Comparison of ENCODE assay signal across 28 cellular contexts in the genomic region with DNA sequence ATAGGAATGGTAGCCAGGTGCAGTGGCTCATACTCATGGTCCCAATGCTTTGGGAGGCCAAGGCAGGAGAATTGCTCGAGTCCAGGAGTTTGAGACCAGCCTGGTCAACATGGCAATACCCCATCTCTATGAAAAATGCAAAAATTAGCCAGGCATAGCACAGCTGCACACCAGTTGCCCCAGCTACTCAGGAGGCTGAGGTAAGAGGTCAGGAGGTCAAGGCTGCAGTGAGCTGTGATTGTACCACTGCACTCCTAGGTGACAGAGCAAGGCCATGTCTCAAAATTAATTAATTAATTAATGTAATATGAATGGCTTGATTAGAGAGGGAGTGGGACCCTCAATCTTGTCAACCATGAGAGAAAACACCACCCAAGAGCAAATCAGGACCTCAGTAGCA.
"Had no signal": no experiment of that assay in that cellular context is flagged by ENCODE, and none has a peak within 500 bp of the region (broad histone marks: within the 10 kb centered on the region; RNA-seq: fewer than 3 reads in every experiment).

No MANE protein-coding gene starts in this region.

- H3K27ac ChIP-seq: adrenal gland, body of pancreas, epithelial cell of prostate, esophagus squamous epithelium, left lung, uterus had no signal

- FAIRE-seq: colon, endometrium had no signal

- H3K36me3 Mint-ChIP-seq: type B pancreatic cell had no signal

- H3K4me1 ChIP-seq: adrenal gland, body of pancreas, esophagus squamous epithelium, left lung, uterus had no signal

- H3K4me3 Mint-ChIP-seq: activated naive CD4-positive, alpha-beta T cell treated with anti-CD3 and anti-CD28 coated beads for 36 hours; activated naive CD8-positive, alpha-beta T cell treated with anti-CD3 and anti-CD28 coated beads for 36 hours; activated T-helper 1 cell treated with anti-CD3 and anti-CD28 coated beads, Interleukin-12 subunit alpha, Interleukin-12 subunit beta, Interleukin-2, Interleukin-4 antibody, amounts not matched to agents 30 ng/mL and 10 ng/mL and 1 ng/mL, durations not matched to agents 14 hours and 24 hours and 36 hours; natural killer cell treated with Interleukin-12 subunit alpha and Interleukin-12 subunit beta and Interleukin-15 and Interleukin-18, amount 100 ng/mL, for 72 hours; type B pancreatic cell had no signal

- H3K4me3 ChIP-seq: adrenal gland, body of pancreas, esophagus squamous epithelium, left lung, lung, uterus had no signal

- H3K4me1 Mint-ChIP-seq: activated naive CD8-positive, alpha-beta T cell treated with anti-CD3 and anti-CD28 coated beads for 36 hours had no signal

- H3K9me3 ChIP-seq: adrenal gland, uterus had no signal

- H3K36me3 ChIP-seq: adrenal gland, esophagus squamous epithelium, left lung, uterus had no signal

- DNase-seq: activated CD4-positive, alpha-beta T cell treated with anti-CD3 and anti-CD28 coated beads for 4 hours; activated CD4-positive, alpha-beta T cell treated with anti-CD3 and anti-CD28 coated beads, Interleukin-2, amount 50 U/mL, for 48 hours; activated CD8-positive, alpha-beta memory T cell treated with anti-CD3 and anti-CD28 coated beads, Interleukin-2, amount 50 U/mL, for 4 hours; activated effector memory CD4-positive, alpha-beta T cell treated with anti-CD3 and anti-CD28 coated beads, Interleukin-2, amount 50 U/mL, for 16 hours; activated naive CD4-positive, alpha-beta T cell treated with anti-CD3 and anti-CD28 coated beads for 36 hours; activated naive CD8-positive, alpha-beta T cell treated with anti-CD3 and anti-CD28 coated beads for 36 hours; activated T-cell treated with anti-CD3 and anti-CD28 coated beads, Interleukin-2, amount 50 U/mL, for 1 hour; adrenal gland; aorta; body of pancreas; dermis blood vessel endothelial cell; effector CD4-positive, alpha-beta T cell; esophagus squamous epithelium; foreskin melanocyte; kidney glomerular epithelial cell; left lung; mesendoderm; right cardiac atrium; stimulated activated CD4-positive, alpha-beta T cell treated with anti-CD3 and anti-CD28 coated beads, Interleukin-2, amount 100 ng/mL, for 48 hours; stimulated activated naive CD8-positive, alpha-beta T cell treated with anti-CD3 and anti-CD28 coated beads, Interleukin-15, Interleukin-2, amounts not matched to agents 100 U/mL and 50 U/mL, for 24 hours; uterus had no signal

- H3K27ac Mint-ChIP-seq: activated naive CD4-positive, alpha-beta T cell treated with anti-CD3 and anti-CD28 coated beads for 36 hours; activated naive CD8-positive, alpha-beta T cell treated with anti-CD3 and anti-CD28 coated beads for 36 hours; activated T-helper 1 cell treated with anti-CD3 and anti-CD28 coated beads, Interleukin-12 subunit alpha, Interleukin-12 subunit beta, Interleukin-2, Interleukin-4 antibody, amounts not matched to agents 30 ng/mL and 10 ng/mL and 1 ng/mL, durations not matched to agents 14 hours and 24 hours and 36 hours; natural killer cell treated with Interleukin-12 subunit alpha and Interleukin-12 subunit beta and Interleukin-15 and Interleukin-18, amount 100 ng/mL, for 72 hours; type B pancreatic cell had no signal

- H3K27me3 Mint-ChIP-seq: activated naive CD8-positive, alpha-beta T cell treated with anti-CD3 and anti-CD28 coated beads for 36 hours; natural killer cell treated with Interleukin-12 subunit alpha and Interleukin-12 subunit beta and Interleukin-15 and Interleukin-18, amount 100 ng/mL, for 72 hours; type B pancreatic cell had no signal

- H3K27me3 ChIP-seq: adrenal gland, body of pancreas, esophagus squamous epithelium, left lung, uterus had no signal

- ATAC-seq: body of pancreas; left lung; natural killer cell treated with Interleukin-12 subunit alpha and Interleukin-12 subunit beta and Interleukin-15 and Interleukin-18, amount 100 ng/mL, for 72 hours; right cardiac atrium; stimulated activated naive CD8-positive, alpha-beta T cell treated with anti-CD3 and anti-CD28 coated beads, Interleukin-15, Interleukin-2, amounts not matched to agents 100 U/mL and 50 U/mL, for 24 hours had no signal
